In genomic region chr1:46630719-46631118, GRCh38 we compare ENCODE assay signal across 24 cellular contexts. TPM values are rescaled to one million over a fixed set of nuclear protein-coding genes. Genes with fewer than 3 reads are reported as not detected.
"Had no signal": no experiment of that assay in that cellular context is flagged by ENCODE, and none has a peak within 500 bp of the region (broad histone marks: within the 10 kb centered on the region; RNA-seq: fewer than 3 reads in every experiment).

No MANE protein-coding gene starts in this region.

- H3K27ac ChIP-seq: KMS-11, Peyer's patch, SJCRH30 had no signal

- H3K9me3 ChIP-seq: Peyer's patch, SJCRH30 had no signal

- H3K4me1 ChIP-seq: Peyer's patch, SJCRH30 had no signal

- ATAC-seq: K562, Right ventricle myocardium inferior, SK-N-SH treated with all-trans-retinoic acid at 6 μM for 48 hours had no signal

- H3K36me3 ChIP-seq: SJCRH30 had no signal

- H3K9ac ChIP-seq: KMS-11 had no signal

- H3K27me3 ChIP-seq: Peyer's patch, SJCRH30 had no signal

- H3K4me3 ChIP-seq: K562, Peyer's patch, SJCRH30 had no signal

- DNase-seq: Kasumi-1, MV-4-11, NCI-H1048, NCI-H1105, NCI-H1436 treated with DMSO at 0.1 percent for 48 hours, NCI-H1694, NCI-H187 treated with DMSO at 0.1 percent for 48 hours, NCI-H2029 treated with DMSO at 0.1 percent for 48 hours, NCI-H2171 treated with DMSO at 0.1 percent for 48 hours, NCI-H345, NCI-H446 treated with DMSO at 0.1 percent for 48 hours, NCI-H510A treated with DMSO at 0.1 percent for 48 hours, NCI-H526, NCI-H748 treated with DMSO at 0.1 percent for 48 hours, Peyer's patch, SHP77 treated with DMSO at 0.1 percent for 48 hours, SJCRH30 had no signal

- H3K4me2 ChIP-seq: KMS-11 had no signal

RNA-seq across cellular contexts. Expression of gene TEX38, which starts 40.9 kb away (rescaled TPM):
- total RNA-seq: HT1080, K562, MCF 10A, Peyer's patch, Right ventricle myocardium inferior, RPMI7951, SJCRH30 had no signal
